Comparison of ENCODE assay signal across 8 cellular contexts in genomic region chr12:51323317-51323960, GRCh38. TPM values are rescaled to one million over a fixed set of nuclear protein-coding genes. Genes with fewer than 3 reads are reported as not detected.
A peak's percentile ranks its signal among the peaks of the same experiment; 100 is the strongest.
DNase-seq lines count a peak whose midpoint lies in the region; ATAC-seq and TF ChIP-seq lines count a peak whose summit lies in the region.

No MANE protein-coding gene starts in this region.

- peaks cover 77% of the 10 kb centered on the region for H3K4me1 Mint-ChIP-seq in T-helper 17 cell
- peaks cover 83% of the 10 kb centered on the region for H3K4me1 Mint-ChIP-seq in stimulated activated memory B cell treated with anti-CD40 and anti-IgM and Interleukin-4, amounts not matched to agents 10 μg/mL and 1 μg/mL and 100 μg/mL, for 72 hours

- H3K4me1 ChIP-seq in colonic mucosa (no peaks in the 10 kb centered on the region), hepatocyte (ENCODE audit: insufficient read depth) (peaks cover 6% of the 10 kb centered on the region)

- H3K9ac ChIP-seq in colonic mucosa (ENCODE audit: low read depth in 2 of 2, low read length in 2 of 2): peak overlapping the region; percentile 48 to 57

- intact Hi-C loops in colonic mucosa (cut with DNase I): no loop called here

- H4K20me1 ChIP-seq in hepatocyte (ENCODE audit: insufficient read depth, poor library complexity, severe bottlenecking): no peaks in the 10 kb centered on the region

- no peaks in the 10 kb centered on the region for H3K27me3 Mint-ChIP-seq in T-helper 17 cell
- no peaks in the 10 kb centered on the region for H3K27me3 Mint-ChIP-seq in stimulated activated memory B cell treated with anti-CD40 and anti-IgM and Interleukin-4, amounts not matched to agents 10 μg/mL and 1 μg/mL and 100 μg/mL, for 72 hours

- 97% methylated on average over 12 of the region's 15 CpGs for WGBS in hepatocyte (ENCODE audit: low lambda C conversion rate, missing lambda C conversion rate)

- no peaks in the 10 kb centered on the region for H3K9me2 ChIP-seq in hepatocyte (replicated peaks; ENCODE audit: insufficient read depth)

- no peak overlapping the region for H2AFZ ChIP-seq in hepatocyte

- H3K4me2 ChIP-seq in hepatocyte: no peak overlapping the region

- H3K4me3 Mint-ChIP-seq in T-helper 17 cell: peak overlapping the region; percentile 94
- peak overlapping the region; percentile 78 for H3K4me3 Mint-ChIP-seq in stimulated activated memory B cell treated with anti-CD40 and anti-IgM and Interleukin-4, amounts not matched to agents 10 μg/mL and 1 μg/mL and 100 μg/mL, for 72 hours

- H3K79me2 ChIP-seq in hepatocyte: no peaks in the 10 kb centered on the region

- peak overlapping the region; percentile 75 for H3K27ac ChIP-seq in colonic mucosa
- no peak overlapping the region for H3K27ac ChIP-seq in hepatocyte

- H3K9me3 ChIP-seq in T-helper 17 cell (ENCODE audit: control insufficient read depth, low read length, poor library complexity, severe bottlenecking) (no peaks in the 10 kb centered on the region), colonic mucosa (no peaks in the 10 kb centered on the region), hepatocyte (ENCODE audit: low read depth) (no peaks in the 10 kb centered on the region)

- TF ChIP-seq CTCF in colonic mucosa (IDR thresholded peaks at IDR 0.05) (no peak), hepatocyte (IDR thresholded peaks at IDR 0.05; ENCODE audit: poor library complexity) (no peak)

- H3K36me3 ChIP-seq in colonic mucosa: no peaks in the 10 kb centered on the region
- H3K36me3 ChIP-seq in hepatocyte (replicated peaks; ENCODE audit: insufficient read depth, low read depth): no peaks in the 10 kb centered on the region

- DNase-seq in T-helper 17 cell (peak; percentile 22 to 42 (median 39)), colonic mucosa (no peak), GDM1 (lab: John Stamatoyannopoulos, UW) (no peak), NCI-H446 (lab: John Stamatoyannopoulos, UW) (no peak), hepatocyte (ENCODE audit: low spot score) (no peak)

- peak overlapping the region; percentile 98 for H3K27ac Mint-ChIP-seq in T-helper 17 cell
- peak overlapping the region; percentile 89 for H3K27ac Mint-ChIP-seq in stimulated activated memory B cell treated with anti-CD40 and anti-IgM and Interleukin-4, amounts not matched to agents 10 μg/mL and 1 μg/mL and 100 μg/mL, for 72 hours

- H3K9me3 Mint-ChIP-seq in stimulated activated memory B cell treated with anti-CD40 and anti-IgM and Interleukin-4, amounts not matched to agents 10 μg/mL and 1 μg/mL and 100 μg/mL, for 72 hours: no peaks in the 10 kb centered on the region

- peak overlapping the region; percentile 31 for H3K4me3 ChIP-seq in colonic mucosa
- no peak overlapping the region for H3K4me3 ChIP-seq in hepatocyte

- peaks cover 14% of the 10 kb centered on the region for H3K36me3 Mint-ChIP-seq in T-helper 17 cell (ENCODE audit: low read depth)
- H3K36me3 Mint-ChIP-seq in stimulated activated memory B cell treated with anti-CD40 and anti-IgM and Interleukin-4, amounts not matched to agents 10 μg/mL and 1 μg/mL and 100 μg/mL, for 72 hours: no peaks in the 10 kb centered on the region

- H3K27me3 ChIP-seq in colonic mucosa: no peaks in the 10 kb centered on the region
- H3K27me3 ChIP-seq in hepatocyte: no peaks in the 10 kb centered on the region

- ATAC-seq in GM19452 (IDR thresholded peaks at IDR 0.05; ENCODE audit: unreplicated experiment): peak; percentile 35
- ATAC-seq in T-helper 17 cell: peak; percentile 74
- peak; percentile 70 for ATAC-seq in stimulated activated memory B cell treated with anti-CD40 and anti-IgM and Interleukin-4, amounts not matched to agents 10 μg/mL and 1 μg/mL and 100 μg/mL, for 72 hours
- no peak for ATAC-seq in GM21786 (IDR thresholded peaks at IDR 0.05; ENCODE audit: unreplicated experiment)

RNA-seq across cellular contexts. Expression of gene BIN2, which starts 0.5 kb away (rescaled TPM):
- 100 to 1,000 TPM; 216 to 233 TPM for total RNA-seq in T-helper 17 cell
- total RNA-seq in colonic mucosa: 1 to 10 TPM; 6.7 to 6.8 TPM
- total RNA-seq in hepatocyte: 0.07 TPM in 1 of 2 replicates, not detected in the other
- polyA plus RNA-seq in hepatocyte: 0.18 TPM in 1 of 2 replicates, not detected in the other

RNA-seq across cellular contexts. Expression of gene CELA1, which starts 23.0 kb away (rescaled TPM):
- total RNA-seq in T-helper 17 cell (under 1 TPM in 1 of 2 donors, not detected in 1; 0.50 TPM), colonic mucosa (not detected), hepatocyte (not detected in 2 replicates)
- not detected in 2 replicates for polyA plus RNA-seq in hepatocyte

RNA-seq across cellular contexts. Expression of gene SMAGP, which starts 53.2 kb away (rescaled TPM):
- total RNA-seq in T-helper 17 cell (1 to 10 TPM; 1.9 to 3.4 TPM), colonic mucosa (100 to 1,000 TPM in 1 of 2 donors, 10 to 100 TPM in 1; 74.4 to 119 TPM), hepatocyte (19.9 and 28.3 TPM in 2 replicates)
- 16.5 and 24.6 TPM in 2 replicates for polyA plus RNA-seq in hepatocyte

Comparison
In these comparisons a context has a peak if more than half of its experiments do, and no peak if none do; other contexts are left out.
1. DNase-seq: peak in T-helper 17 cell (3 of 3); none in colonic mucosa (single experiment), GDM1 (single experiment), NCI-H446 (0 of 2) and hepatocyte (single experiment).
2. RNA of gene BIN2, which starts 0.5 kb away (total RNA-seq): 216 to 233 TPM in T-helper 17 cell; 6.7 to 6.8 TPM in colonic mucosa and 0.07 TPM in hepatocyte; every median in the first group is over 10 times any median in the second.